In genomic region chr6:22333802-22334201, GRCh38 we compare ENCODE assay signal across 21 cellular contexts. TPM values are rescaled to one million over a fixed set of nuclear protein-coding genes. Genes with fewer than 3 reads are reported as not detected.
DNase-seq lines count a peak whose midpoint lies in the region; ATAC-seq, FAIRE-seq and TF ChIP-seq lines count a peak whose summit lies in the region.
"Had no signal": no experiment of that assay in that cellular context is flagged by ENCODE, and none has a peak within 500 bp of the region (broad histone marks: within the 10 kb centered on the region; RNA-seq: fewer than 3 reads in every experiment).

No MANE protein-coding gene starts in this region.

- H3K27ac Mint-ChIP-seq in HFFc6: no peak overlapping the region
- H3K27ac Mint-ChIP-seq in activated naive CD4-positive, alpha-beta T cell treated with anti-CD3 and anti-CD28 coated beads for 36 hours: no peak overlapping the region
- H3K27ac Mint-ChIP-seq: CD8-positive, alpha-beta T cell had no signal

- ATAC-seq in GM21737 (IDR thresholded peaks at IDR 0.05; ENCODE audit: unreplicated experiment): no peak
- ATAC-seq: CD8-positive, alpha-beta T cell; HCT116 had no signal

- TF ChIP-seq CTCF in AG04449 (IDR thresholded peaks at IDR 0.05; ENCODE audit: insufficient read depth, low read length, missing control alignments) (no peak), HFFc6 (IDR thresholded peaks at IDR 0.05) (no peak), D721Med (IDR thresholded peaks at IDR 0.05; ENCODE audit: insufficient read depth, missing control alignments) (no peak)

- CTCF ChIA-PET in AG04449 (lab: Yijun Ruan, JAX): no interaction called here
- CTCF ChIA-PET in activated naive CD4-positive, alpha-beta T cell treated with anti-CD3 and anti-CD28 coated beads for 36 hours (lab: Charles Lee): no interaction called here

- peaks cover 23% of the 10 kb centered on the region for H3K9me3 Mint-ChIP-seq in HFFc6
- peaks cover 2% of the 10 kb centered on the region for H3K9me3 Mint-ChIP-seq in activated naive CD4-positive, alpha-beta T cell treated with anti-CD3 and anti-CD28 coated beads for 36 hours
- H3K9me3 Mint-ChIP-seq: CD8-positive, alpha-beta T cell had no signal

- H3K4me3 Mint-ChIP-seq in HFFc6: no peak overlapping the region
- no peak overlapping the region for H3K4me3 Mint-ChIP-seq in activated naive CD4-positive, alpha-beta T cell treated with anti-CD3 and anti-CD28 coated beads for 36 hours
- H3K4me3 Mint-ChIP-seq: CD8-positive, alpha-beta T cell had no signal

- peaks cover 9% of the 10 kb centered on the region; the same call in 1 of the 2 replicates for H3K4me1 Mint-ChIP-seq in HFFc6 (ENCODE audit: low read depth)
- no peaks in the 10 kb centered on the region for H3K4me1 Mint-ChIP-seq in activated naive CD4-positive, alpha-beta T cell treated with anti-CD3 and anti-CD28 coated beads for 36 hours (ENCODE audit: low read depth)

- no peak for FAIRE-seq in D721Med (lab: Jason Lieb, UNC)
- FAIRE-seq: G401.6 had no signal

- no peaks in the 10 kb centered on the region for H3K27me3 Mint-ChIP-seq in HFFc6 (ENCODE audit: insufficient read depth)
- H3K27me3 Mint-ChIP-seq in activated naive CD4-positive, alpha-beta T cell treated with anti-CD3 and anti-CD28 coated beads for 36 hours (ENCODE audit: low read depth): no peaks in the 10 kb centered on the region

- DNase-seq in AG04449 (ENCODE audit: low read depth, low spot score) (peak; percentile 82), HFFc6 (peak; percentile 32), amniotic epithelial cell (ENCODE audit: low read depth) (peak; percentile 53), iris pigment epithelial cell (ENCODE audit: low read depth) (peak; percentile 68), D721Med (ENCODE audit: insufficient read length, low spot score) (no peak), COLO668 (lab: John Stamatoyannopoulos, UW; ENCODE audit: unreplicated experiment) (no peak)
- no peak for DNase-seq in activated naive CD4-positive, alpha-beta T cell treated with anti-CD3 and anti-CD28 coated beads for 36 hours
- DNase-seq: CD8-positive, alpha-beta T cell; DMS79; KBM-7; MV-4-11; NCI-H187; NCI-H226; NCI-H524 treated with DMSO at 0.1 percent for 48 hours; SJCRH30; SW 1271 had no signal

- POLR2A ChIA-PET in AG04449 (lab: Yijun Ruan, JAX): interaction anchor here (0.7 kb wide), 1 partner anchor 711 kb away, joined by 3 read pairs; no protein-coding TSS in a partner anchor

- H3K4me3 ChIP-seq in AG04449 (ENCODE audit: low read depth, low read length): no peak overlapping the region
- H3K4me3 ChIP-seq: BLaER1 treated with 17β-estradiol and CSF1 and Interleukin-3, amounts not matched to agents 10 nM and 100 nM; SJCRH30 had no signal

- intact Hi-C loops in activated naive CD4-positive, alpha-beta T cell treated with anti-CD3 and anti-CD28 coated beads for 36 hours (cut with micrococcal nuclease): no loop called here

- H3K36me3 Mint-ChIP-seq in HFFc6 (ENCODE audit: low read depth): no peaks in the 10 kb centered on the region
- no peaks in the 10 kb centered on the region for H3K36me3 Mint-ChIP-seq in activated naive CD4-positive, alpha-beta T cell treated with anti-CD3 and anti-CD28 coated beads for 36 hours (ENCODE audit: low read depth)
- H3K36me3 Mint-ChIP-seq: CD8-positive, alpha-beta T cell had no signal

RNA-seq across cellular contexts. Expression of gene PRL, which starts 37.0 kb away (rescaled TPM):
- total RNA-seq in HFFc6 (2021; fragmentation: NEBNext Ultra II Directional; extraction: Animal tissue kit (Norgen Biotek cat#: 25700)): not detected
- total RNA-seq in activated naive CD4-positive, alpha-beta T cell treated with anti-CD3 and anti-CD28 coated beads for 36 hours: not detected
- total RNA-seq: A172 had no signal

Comparison
In these comparisons a context has a peak if more than half of its experiments do, and no peak if none do; other contexts are left out.
1. DNase-seq: peak in AG04449 (single experiment), HFFc6 (single experiment), amniotic epithelial cell (single experiment) and iris pigment epithelial cell (single experiment); none in D721Med (single experiment), activated naive CD4-positive, alpha-beta T cell treated with anti-CD3 and anti-CD28 coated beads for 36 hours (single experiment) and COLO668 (single experiment).